22 cellular contexts compared by ENCODE assay signal in the genomic region with DNA sequence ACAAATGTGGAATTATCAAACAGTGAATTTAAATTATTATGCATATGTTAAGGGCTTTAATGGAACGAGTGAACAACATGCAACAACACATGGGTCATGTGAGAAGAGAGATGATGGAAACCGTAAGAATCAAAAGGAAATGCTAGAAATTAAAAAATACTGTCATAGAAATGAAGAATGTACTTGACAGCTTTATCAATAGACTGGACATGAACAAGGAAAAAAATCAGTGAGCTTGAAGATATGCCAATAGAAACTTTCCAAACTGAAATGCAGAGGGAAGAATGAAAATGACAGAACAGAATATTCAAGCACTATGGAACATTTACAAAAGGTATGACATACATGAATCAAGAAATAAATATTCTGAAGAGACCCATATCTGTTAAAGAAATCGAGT.
A peak's percentile ranks its signal among the peaks of the same experiment; 100 is the strongest.
DNase-seq lines count a peak whose midpoint lies in the region; ATAC-seq lines count a peak whose summit lies in the region.
"Had no signal": no experiment of that assay in that cellular context is flagged by ENCODE, and none has a peak within 500 bp of the region (broad histone marks: within the 10 kb centered on the region; RNA-seq: fewer than 3 reads in every experiment).

No MANE protein-coding gene starts in this region.

- no peaks in the 10 kb centered on the region for H3K36me3 ChIP-seq in HUES48 (ENCODE audit: control insufficient read depth, insufficient read depth, low read length)
- no peaks in the 10 kb centered on the region for H3K36me3 ChIP-seq in HUES64 (ENCODE audit: insufficient read depth, low read length)
- H3K36me3 ChIP-seq in iPS-18a (ENCODE audit: control insufficient read depth, low read depth, low read length): no peaks in the 10 kb centered on the region
- H3K36me3 ChIP-seq: BE2C, BLaER1 had no signal

- 91% methylated on average over 3 of the region's 3 CpGs for WGBS in HUES64

- H3K27me3 ChIP-seq in HUES48 (ENCODE audit: control insufficient read depth, insufficient read depth, low read length) (no peaks in the 10 kb centered on the region), HUES64 (ENCODE audit: insufficient read depth, low read length) (no peaks in the 10 kb centered on the region), iPS-18a (ENCODE audit: control insufficient read depth, insufficient read depth, low read length) (no peaks in the 10 kb centered on the region)
- H3K27me3 ChIP-seq: BE2C, BLaER1 had no signal

- no peak overlapping the region for H3K9ac ChIP-seq in HUES48 (ENCODE audit: low read depth, low read length)
- H3K9ac ChIP-seq in HUES64 (ENCODE audit: low read depth, low read length): no peak overlapping the region
- no peak overlapping the region for H3K9ac ChIP-seq in iPS-18a (ENCODE audit: low read length)
- H3K9ac ChIP-seq: BLaER1 had no signal

- ATAC-seq in HG03175 (IDR thresholded peaks at IDR 0.05; ENCODE audit: unreplicated experiment): no peak
- ATAC-seq: GM12878 had no signal

- peaks cover 22% of the 10 kb centered on the region for H3K4me1 ChIP-seq in HUES48 (ENCODE audit: control insufficient read depth, insufficient read depth, low read length)
- peaks cover 28% of the 10 kb centered on the region; the same call in 1 of the 2 replicates for H3K4me1 ChIP-seq in HUES64 (ENCODE audit: insufficient read depth, low read length)
- peaks cover 28% of the 10 kb centered on the region for H3K4me1 ChIP-seq in iPS-18a (ENCODE audit: control insufficient read depth, low read depth, low read length)
- H3K4me1 ChIP-seq: BE2C, BLaER1 had no signal

- no peak overlapping the region for H3K4me3 ChIP-seq in HUES48 (ENCODE audit: low read depth, low read length)
- no peak overlapping the region for H3K4me3 ChIP-seq in HUES64 (ENCODE audit: low read length)
- peak overlapping the region; percentile 2 for H3K4me3 ChIP-seq in iPS-18a (ENCODE audit: low read length)
- H3K4me3 ChIP-seq: BLaER1, GM12878 had no signal

- no peaks in the 10 kb centered on the region for H3K9me3 ChIP-seq in HUES48 (ENCODE audit: control insufficient read depth, insufficient read depth, low read length)
- no peaks in the 10 kb centered on the region for H3K9me3 ChIP-seq in HUES64 (ENCODE audit: insufficient read depth, low read depth, low read length)
- no peaks in the 10 kb centered on the region for H3K9me3 ChIP-seq in iPS-18a (ENCODE audit: control insufficient read depth, low read depth, low read length)
- H3K9me3 ChIP-seq: BE2C, BLaER1 had no signal

- DNase-seq in SHP77 treated with DMSO at 0.1 percent for 48 hours (lab: John Stamatoyannopoulos, UW): no peak
- DNase-seq: 8988T; ACHN; BE2C; C1 segment of cervical spinal cord; CD4-positive, alpha-beta memory T cell; CD4-positive, CD25-positive, alpha-beta regulatory T cell; CD8-positive, alpha-beta memory T cell; COR-L47; DMS 273 treated with DMSO at 0.1 percent for 48 hours; DMS153; DMS53; DMS79; DND-41; EL; GDM1 had no signal

- H3K27ac ChIP-seq in HUES48 (ENCODE audit: low read depth, low read length) (peak overlapping the region; percentile 46), HUES64 (ENCODE audit: low read depth, low read length) (peak overlapping the region; percentile 54; the same call in 1 of the 2 replicates), iPS-18a (ENCODE audit: low read length) (no peak overlapping the region)
- H3K27ac ChIP-seq: BLaER1 had no signal
